Comparison of ENCODE assay signal across 8 cellular contexts in genomic region chr17:64794548-64795274, GRCh38.
DNase-seq lines count a peak whose midpoint lies in the region; ATAC-seq and TF ChIP-seq lines count a peak whose summit lies in the region.
"Not testable (repeated sequence)": the region's sequence is repeated elsewhere in the genome, so short reads cannot be mapped to it uniquely, and the experiment has no call there.

No MANE protein-coding gene starts in this region.

- H3K27ac Mint-ChIP-seq in T-helper 1 cell treated with Interleukin-12 subunit alpha and Interleukin-12 subunit beta and Interleukin-4 antibody, amounts not matched to agents 30 μg/mL and 1 μg/mL, for 36 hours = peak overlapping the region; percentile 84

- H3K27me3 ChIP-seq in BLaER1; HL-60 (ENCODE audit: insufficient read depth, poor library complexity, severe bottlenecking); neutrophil; suprapubic skin: not testable (repeated sequence)

- peaks cover 39% of the 10 kb centered on the region for H3K4me1 Mint-ChIP-seq in T-helper 1 cell treated with Interleukin-12 subunit alpha and Interleukin-12 subunit beta and Interleukin-4 antibody, amounts not matched to agents 30 μg/mL and 1 μg/mL, for 36 hours (ENCODE audit: low read depth)

- not testable (repeated sequence) for H4K20me1 ChIP-seq in BLaER1

- H3K4me1 ChIP-seq in BLaER1 (peaks cover 90% of the 10 kb centered on the region), neutrophil (ENCODE audit: control insufficient read depth in 1 of 2, insufficient read depth in 1 of 2, low read depth in 1 of 2, low read length in 1 of 2) (peaks cover 50 to 52% of the 10 kb centered on the region in 2 experiments), suprapubic skin (peaks cover 20% of the 10 kb centered on the region)

- H3K27me3 Mint-ChIP-seq in T-helper 1 cell treated with Interleukin-12 subunit alpha and Interleukin-12 subunit beta and Interleukin-4 antibody, amounts not matched to agents 30 μg/mL and 1 μg/mL, for 36 hours (ENCODE audit: low read depth) = not testable (repeated sequence)

- peaks cover 28% of the 10 kb centered on the region for H3K36me3 Mint-ChIP-seq in T-helper 1 cell treated with Interleukin-12 subunit alpha and Interleukin-12 subunit beta and Interleukin-4 antibody, amounts not matched to agents 30 μg/mL and 1 μg/mL, for 36 hours (ENCODE audit: low read depth)

- TF ChIP-seq EP300 in suprapubic skin (IDR thresholded peaks at IDR 0.05) = not testable (repeated sequence)

- peak overlapping the region; percentile 1 for H3K4me3 Mint-ChIP-seq in T-helper 1 cell treated with Interleukin-12 subunit alpha and Interleukin-12 subunit beta and Interleukin-4 antibody, amounts not matched to agents 30 μg/mL and 1 μg/mL, for 36 hours

- not testable (repeated sequence) for H3K9me3 ChIP-seq in BLaER1, neutrophil, suprapubic skin

- H3K4me2 ChIP-seq in BLaER1 = peak overlapping the region; percentile 73

- not testable (repeated sequence) for TF ChIP-seq CTCF in HL-60 (IDR thresholded peaks at IDR 0.05; ENCODE audit: insufficient read depth, low read length); neutrophil (IDR thresholded peaks at IDR 0.05); suprapubic skin (IDR thresholded peaks at IDR 0.05)

- H3K9me3 Mint-ChIP-seq in T-helper 1 cell treated with Interleukin-12 subunit alpha and Interleukin-12 subunit beta and Interleukin-4 antibody, amounts not matched to agents 30 μg/mL and 1 μg/mL, for 36 hours = not testable (repeated sequence)

- intact Hi-C loops in left colon (cut with DNase I, micrococcal nuclease) = not testable (repeated sequence)

- whole genome bisulfite sequencing in suprapubic skin = 62% methylated on average over 16 of the region's 16 CpGs

- H3K36me3 ChIP-seq in BLaER1 = not testable (repeated sequence)
- peaks cover 51% of the 10 kb centered on the region for H3K36me3 ChIP-seq in neutrophil
- peaks cover 18% of the 10 kb centered on the region for H3K36me3 ChIP-seq in suprapubic skin

- DNase-seq in HL-60 (ENCODE audit: low read depth in 1 of 2, low spot score in 1 of 2) (peak in 1 of 2 experiments; percentile 88), suprapubic skin (ENCODE audit: low spot score in 2 of 2) (peak in 1 of 2 donors; percentile 44)
- DNase-seq in activated effector memory CD4-positive, alpha-beta T cell treated with anti-CD3 and anti-CD28 coated beads, Interleukin-2, amount 50 U/mL, for 16 hours = peak; percentile 14
- DNase-seq in epithelial cell of prostate (ENCODE audit: low read depth, low spot score); left colon: not testable (repeated sequence)

- H3K27ac ChIP-seq in BLaER1 (peak overlapping the region; percentile 70), HL-60 (replicated peaks) (peak overlapping the region; percentile 69), epithelial cell of prostate (peak overlapping the region; percentile 93), neutrophil (peak overlapping the region; percentile 87), suprapubic skin (peak overlapping the region; percentile 75)

- ATAC-seq in left colon = peak; percentile 71

- not testable (repeated sequence) for H3K9ac ChIP-seq in BLaER1

- not testable (repeated sequence) for TF ChIP-seq POLR2A in suprapubic skin (IDR thresholded peaks at IDR 0.05)

- not testable (repeated sequence) for H3K4me3 ChIP-seq in BLaER1; HL-60 (replicated peaks; ENCODE audit: insufficient read depth, low read length); suprapubic skin
- H3K4me3 ChIP-seq in neutrophil (ENCODE audit: low read depth in 1 of 2, low read length in 1 of 2) = peak overlapping the region; percentile 23 to 43
